ENCODE assay signal across 11 cellular contexts in the genomic region with DNA sequence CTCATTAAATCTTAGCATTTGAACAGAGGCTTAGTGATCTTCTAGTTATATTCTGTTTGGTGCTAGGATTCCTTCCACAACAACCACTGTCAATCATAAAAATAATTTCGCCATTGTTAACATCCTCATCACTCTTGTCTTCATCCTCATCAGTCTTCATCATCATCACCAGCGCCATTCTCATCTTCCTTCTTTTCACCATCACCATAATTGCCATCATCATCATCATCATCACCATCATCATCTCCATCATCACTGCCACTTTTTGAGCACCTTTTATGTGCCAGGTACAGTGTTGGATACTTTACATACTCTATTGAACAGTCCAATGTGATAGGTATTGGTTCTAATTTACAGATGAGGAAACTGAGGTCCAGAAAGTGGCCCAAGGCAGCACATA.
"Had no signal": no experiment of that assay in that cellular context is flagged by ENCODE, and none has a peak within 500 bp of the region (broad histone marks: within the 10 kb centered on the region; RNA-seq: fewer than 3 reads in every experiment).

No MANE protein-coding gene starts in this region.

- H3K4me2 ChIP-seq: GM23338 had no signal

- DNase-seq: GM23248, GOT3, H7, H9, HCEC 1CT, HFFc6 had no signal

- H2AFZ ChIP-seq: GM23248, GM23338 had no signal

- H3K9ac ChIP-seq: GM23248 had no signal

- H3K4me1 ChIP-seq: HAP-1 had no signal

- ATAC-seq: GM23338, HCT116 had no signal

- H3K27ac ChIP-seq: GM23248 had no signal

- FAIRE-seq: H1, H54 had no signal

- H3K9me3 ChIP-seq: HAP-1 had no signal

- H3K4me3 ChIP-seq: GM23248, GM23338, HAP-1 had no signal

- H3K36me3 ChIP-seq: HAP-1 had no signal
